Comparison of ENCODE assay signal across 11 cellular contexts in genomic region chr5:93163010-93163663, GRCh38.
A peak's percentile ranks its signal among the peaks of the same experiment; 100 is the strongest.
DNase-seq lines count a peak whose midpoint lies in the region; ATAC-seq, FAIRE-seq and TF ChIP-seq lines count a peak whose summit lies in the region.
"Had no signal": no experiment of that assay in that cellular context is flagged by ENCODE, and none has a peak within 500 bp of the region (broad histone marks: within the 10 kb centered on the region; RNA-seq: fewer than 3 reads in every experiment).

No MANE protein-coding gene starts in this region.

- no peak for TF ChIP-seq CTCF in astrocyte (IDR thresholded peaks at IDR 0.05; ENCODE audit: insufficient read depth, low read depth, low read length)
- TF ChIP-seq CTCF in keratinocyte (optimal IDR thresholded peaks at IDR 0.05 in 1 of 3, IDR thresholded peaks at IDR 0.05 in 1 of 3, conservative IDR thresholded peaks at IDR 0.05 in 1 of 3; ENCODE audit: extremely low read depth in 1 of 3, insufficient read depth in 2 of 3, low read length in 3 of 3), result no peak

- H3K4me3 ChIP-seq in astrocyte (ENCODE audit: insufficient read depth, low read depth, low read length) (no peak overlapping the region), keratinocyte (ENCODE audit: control insufficient read depth in 2 of 3, extremely low read depth in 1 of 3, insufficient read depth in 2 of 3, low read depth in 1 of 3, low read length in 3 of 3) (peak overlapping the region in 1 of 3 experiments; percentile 31), subcutaneous abdominal adipose tissue (ENCODE audit: low read depth in 1 of 5, low read length in 5 of 5) (no peak overlapping the region)
- H3K4me3 ChIP-seq: MG63 had no signal

- H3K79me2 ChIP-seq in astrocyte (ENCODE audit: insufficient read depth, low read length) (no peaks in the 10 kb centered on the region), keratinocyte (ENCODE audit: control insufficient read depth, insufficient read depth, low read length) (no peaks in the 10 kb centered on the region)

- peaks cover 34% of the 10 kb centered on the region for H3K4me1 Mint-ChIP-seq in astrocyte (ENCODE audit: low read depth, unreplicated experiment)
- H3K4me1 Mint-ChIP-seq: activated B cell treated with CpG ODN at 0.5 μM for 24 hours had no signal

- H3K4me2 ChIP-seq in astrocyte (ENCODE audit: low read length) (peak overlapping the region; percentile 78), keratinocyte (ENCODE audit: control insufficient read depth, extremely low read depth, insufficient read depth, low read depth, low read length) (peak overlapping the region; percentile 30)

- dilution Hi-C loops in keratinocyte (cut with MboI; ENCODE audit: extremely low pct_ligation_motif_present, low sequenced_read_pairs), result no loop called here

- H3K27me3 ChIP-seq in astrocyte (ENCODE audit: insufficient read depth, low read length), result no peaks in the 10 kb centered on the region
- H3K27me3 ChIP-seq in keratinocyte (ENCODE audit: control insufficient read depth, extremely low read depth, insufficient read depth, low read length), result no peaks in the 10 kb centered on the region
- no peaks in the 10 kb centered on the region for H3K27me3 ChIP-seq in subcutaneous abdominal adipose tissue (ENCODE audit: control insufficient read depth in 5 of 5, insufficient read depth in 4 of 5, low read length in 5 of 5)
- H3K27me3 ChIP-seq: MG63 had no signal

- peak; percentile 73 for DNase-seq in HS-27A (ENCODE audit: low read depth)
- DNase-seq in astrocyte (ENCODE audit: low read depth), result peak; percentile 96
- DNase-seq in keratinocyte (ENCODE audit: low read depth, low spot score), result peak; percentile 28
- no peak for DNase-seq in NCI-H2029 treated with DMSO at 0.1 percent for 48 hours (lab: John Stamatoyannopoulos, UW)
- DNase-seq in OCI-M2 (lab: John Stamatoyannopoulos, UW; ENCODE audit: unreplicated experiment), result no peak
- DNase-seq: activated B cell treated with CpG ODN at 0.5 μM for 24 hours; activated effector memory CD4-positive, alpha-beta T cell treated with Interleukin-2 at 50 U/mL for 16 hours; stimulated activated CD4-positive, alpha-beta T cell treated with anti-CD3 and anti-CD28 coated beads, Interleukin-2, amount 100 ng/mL, for 24 hours had no signal

- FAIRE-seq in astrocyte (lab: Jason Lieb, UNC) (peak; percentile 97), keratinocyte (lab: Jason Lieb, UNC) (peak; percentile 88)

- H3K27ac Mint-ChIP-seq in astrocyte (ENCODE audit: unreplicated experiment), result peak overlapping the region; percentile 98
- H3K27ac Mint-ChIP-seq: activated B cell treated with CpG ODN at 0.5 μM for 24 hours had no signal

- ATAC-seq in HG03354 (IDR thresholded peaks at IDR 0.05; ENCODE audit: poor library complexity, severe bottlenecking, unreplicated experiment), result no peak

- H3K9ac ChIP-seq in astrocyte (ENCODE audit: low read length) (peak overlapping the region; percentile 50), keratinocyte (ENCODE audit: control insufficient read depth, extremely low read depth, insufficient read depth, low read length) (no peak overlapping the region), subcutaneous abdominal adipose tissue (ENCODE audit: low read length in 5 of 5) (peak overlapping the region in 1 of 5 donors; percentile 42)

- no peaks in the 10 kb centered on the region for H3K36me3 Mint-ChIP-seq in astrocyte (ENCODE audit: low read depth, unreplicated experiment)

- H3K9me3 Mint-ChIP-seq in astrocyte (ENCODE audit: unreplicated experiment), result peaks cover 3% of the 10 kb centered on the region

- no peaks in the 10 kb centered on the region for H4K20me1 ChIP-seq in astrocyte (ENCODE audit: insufficient read depth, low read length)
- no peaks in the 10 kb centered on the region for H4K20me1 ChIP-seq in keratinocyte (ENCODE audit: control insufficient read depth, extremely low read depth, insufficient read depth, low read length)

- peaks cover 37% of the 10 kb centered on the region for H3K4me1 ChIP-seq in astrocyte (ENCODE audit: insufficient read depth, low read length)
- H3K4me1 ChIP-seq in keratinocyte (ENCODE audit: control insufficient read depth, extremely low read depth, insufficient read depth, low read length), result peaks cover 29% of the 10 kb centered on the region
- peaks cover 11 to 40% (median 29%) of the 10 kb centered on the region in 5 donors for H3K4me1 ChIP-seq in subcutaneous abdominal adipose tissue (ENCODE audit: control insufficient read depth in 5 of 5, insufficient read depth in 5 of 5, low read length in 5 of 5)

- H3K27ac ChIP-seq in astrocyte (ENCODE audit: low read depth, low read length), result peak overlapping the region; percentile 95
- peak overlapping the region; percentile 74 for H3K27ac ChIP-seq in keratinocyte (ENCODE audit: control insufficient read depth, insufficient read depth, low read length)
- peak overlapping the region; percentile 88 for H3K27ac ChIP-seq in subcutaneous abdominal adipose tissue (ENCODE audit: low read depth, low read length)

- H3K9me3 ChIP-seq in astrocyte (ENCODE audit: insufficient read depth, low read depth, low read length), result no peaks in the 10 kb centered on the region
- H3K9me3 ChIP-seq in keratinocyte (ENCODE audit: control insufficient read depth, low read depth, low read length), result no peaks in the 10 kb centered on the region
- H3K9me3 ChIP-seq in subcutaneous abdominal adipose tissue (ENCODE audit: control insufficient read depth in 5 of 5, low read length in 5 of 5), result no peaks in the 10 kb centered on the region

- H2AFZ ChIP-seq in astrocyte (ENCODE audit: low read depth, low read length) (no peak overlapping the region), keratinocyte (ENCODE audit: control insufficient read depth, low read length) (peak overlapping the region; percentile 49)

- H3K36me3 ChIP-seq in astrocyte (ENCODE audit: insufficient read depth, low read length), result no peaks in the 10 kb centered on the region
- H3K36me3 ChIP-seq in keratinocyte (ENCODE audit: control insufficient read depth in 2 of 2, extremely low read depth in 1 of 2, insufficient read depth in 2 of 2, low read length in 2 of 2), result no peaks in the 10 kb centered on the region
- no peaks in the 10 kb centered on the region for H3K36me3 ChIP-seq in subcutaneous abdominal adipose tissue (ENCODE audit: control insufficient read depth in 5 of 5, insufficient read depth in 5 of 5, low read length in 5 of 5)
- H3K36me3 ChIP-seq: MG63 had no signal

- H3K4me3 Mint-ChIP-seq in astrocyte (ENCODE audit: unreplicated experiment), result no peak overlapping the region
- H3K4me3 Mint-ChIP-seq: activated B cell treated with CpG ODN at 0.5 μM for 24 hours had no signal

- no peaks in the 10 kb centered on the region for H3K27me3 Mint-ChIP-seq in astrocyte (ENCODE audit: low read depth, unreplicated experiment)
- H3K27me3 Mint-ChIP-seq: activated B cell treated with CpG ODN at 0.5 μM for 24 hours had no signal

- no peaks in the 10 kb centered on the region for H3K9me1 ChIP-seq in keratinocyte (ENCODE audit: control insufficient read depth, extremely low read depth, insufficient read depth, low read length)

Comparison
In these comparisons a context has a peak if more than half of its experiments do, and no peak if none do; other contexts are left out.
1. DNase-seq: peak in HS-27A (single experiment), astrocyte (single experiment) and keratinocyte (single experiment); none in NCI-H2029 treated with DMSO at 0.1 percent for 48 hours (single experiment) and OCI-M2 (single experiment).
2. Peak in every context shown above with its lines, with median percentiles within 50 percentile points of each other: H3K27ac ChIP-seq.